ENCODE assay signal across 12 cellular contexts in the genomic region with DNA sequence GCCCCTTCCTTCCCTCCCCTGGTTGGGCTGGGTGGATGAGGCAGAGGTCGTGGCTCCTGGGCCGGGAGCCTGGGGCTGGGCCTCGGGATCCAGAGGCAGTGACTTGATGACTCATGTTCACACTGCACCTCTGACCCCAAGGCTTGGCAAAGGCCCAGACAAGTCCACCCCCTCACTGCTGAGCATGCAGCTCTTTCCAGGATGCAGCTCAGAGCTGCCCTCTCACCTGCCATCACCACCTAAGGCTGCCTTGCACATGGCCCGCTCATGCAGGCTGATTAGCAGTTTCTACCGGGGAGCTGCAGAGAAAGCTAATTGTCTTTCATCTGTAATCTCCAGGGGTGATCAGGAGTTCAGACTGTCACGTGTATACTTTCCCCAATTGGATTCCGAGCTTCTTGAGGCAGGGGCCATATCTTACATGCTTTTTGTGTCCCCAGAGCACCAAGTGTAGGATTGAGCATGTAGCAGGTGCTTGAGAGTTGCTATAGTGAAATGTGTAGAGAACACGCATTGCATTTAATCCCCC.
DNase-seq lines count a peak whose midpoint lies in the region; ATAC-seq and TF ChIP-seq lines count a peak whose summit lies in the region.
"Had no signal": no experiment of that assay in that cellular context is flagged by ENCODE, and none has a peak within 500 bp of the region (broad histone marks: within the 10 kb centered on the region; RNA-seq: fewer than 3 reads in every experiment).

No MANE protein-coding gene starts in this region.

- H3K9ac ChIP-seq in HCT116 (ENCODE audit: low read length): no peak overlapping the region

- no peak for TF ChIP-seq POLR2A in HCT116 (IDR thresholded peaks at IDR 0.05; ENCODE audit: borderline replicate concordance, extremely low read depth, insufficient read depth, insufficient read length)

- intact Hi-C loops in HCT116 (cut with micrococcal nuclease): no loop called here
- intact Hi-C loops in left colon (cut with DNase I, micrococcal nuclease): no loop called here

- DNase-seq in AG04450 (ENCODE audit: low read depth, low spot score): peak; percentile 4
- DNase-seq in HCT116 (ENCODE audit: low read depth, low spot score): peak; percentile 26
- peak; percentile 91 for DNase-seq in WERI-Rb-1
- peak in 1 of 2 donors; percentile 40 for DNase-seq in left colon
- DNase-seq in DMS114 treated with DMSO at 0.1 percent for 48 hours (lab: John Stamatoyannopoulos, UW; ENCODE audit: unreplicated experiment): no peak
- DNase-seq in activated CD8-positive, alpha-beta memory T cell treated with anti-CD3 and anti-CD28 coated beads, Interleukin-2, amount 10 ng/mL, durations not matched to agents 7 days and 5 days: no peak
- DNase-seq: activated CD4-positive, CD25-positive, alpha-beta regulatory T cell; DMS79 treated with DMSO at 0.1 percent for 48 hours; NCI-H524 treated with DMSO at 0.1 percent for 48 hours had no signal

- no peaks in the 10 kb centered on the region for H3K9me2 ChIP-seq in HCT116 (ENCODE audit: insufficient read depth)

- no peak overlapping the region for H2AFZ ChIP-seq in HCT116 (ENCODE audit: low read depth, low read length, poor library complexity, severe bottlenecking)

- no peak overlapping the region for H3K4me3 ChIP-seq in AG04450 (ENCODE audit: low read depth, low read length)
- no peak overlapping the region for H3K4me3 ChIP-seq in HCT116 (replicated peaks in 1 of 2; ENCODE audit: low read depth in 1 of 2, low read length in 2 of 2)
- H3K4me3 ChIP-seq in WERI-Rb-1 (ENCODE audit: low read depth, low read length): no peak overlapping the region

- ATAC-seq in HCT116: peak; percentile 69
- peak; percentile 90 for ATAC-seq in left colon
- ATAC-seq in activated CD8-positive, alpha-beta memory T cell treated with anti-CD3 and anti-CD28 coated beads, Interleukin-2, amount 10 ng/mL, durations not matched to agents 7 days and 5 days: no peak
- no peak for ATAC-seq in HG03439 (IDR thresholded peaks at IDR 0.05; ENCODE audit: unreplicated experiment)
- ATAC-seq in GM18517 (IDR thresholded peaks at IDR 0.05; ENCODE audit: unreplicated experiment): no peak

- H3K9me3 ChIP-seq in AG04450 (ENCODE audit: control insufficient read depth, insufficient read depth, low read length) (no peaks in the 10 kb centered on the region; the same call in 1 of the 2 replicates), HCT116 (ENCODE audit: control insufficient read depth in 1 of 2, insufficient read depth in 1 of 2, low read depth in 1 of 2, low read length in 2 of 2) (no peaks in the 10 kb centered on the region), WERI-Rb-1 (ENCODE audit: severe bottlenecking) (no peaks in the 10 kb centered on the region)

- H3K36me3 Mint-ChIP-seq in activated CD8-positive, alpha-beta memory T cell treated with anti-CD3 and anti-CD28 coated beads, Interleukin-2, amount 10 ng/mL, durations not matched to agents 7 days and 5 days: no peaks in the 10 kb centered on the region

- no peaks in the 10 kb centered on the region for H3K27me3 Mint-ChIP-seq in activated CD8-positive, alpha-beta memory T cell treated with anti-CD3 and anti-CD28 coated beads, Interleukin-2, amount 10 ng/mL, durations not matched to agents 7 days and 5 days
- H3K27me3 Mint-ChIP-seq: stimulated activated naive CD8-positive, alpha-beta T cell treated with anti-CD3 and anti-CD28 coated beads, Interleukin-15, Interleukin-2, amounts not matched to agents 100 ng/mL and 50 ng/mL, for 24 hours had no signal

- H3K27ac ChIP-seq in AG04450 (ENCODE audit: low read depth, low read length): no peak overlapping the region
- H3K27ac ChIP-seq in HCT116 (ENCODE audit: low read depth, low read length): no peak overlapping the region
- H3K27ac ChIP-seq in WERI-Rb-1: peak overlapping the region; percentile 61

- H3K4me3 Mint-ChIP-seq in activated CD8-positive, alpha-beta memory T cell treated with anti-CD3 and anti-CD28 coated beads, Interleukin-2, amount 10 ng/mL, durations not matched to agents 7 days and 5 days: no peak overlapping the region
- H3K4me3 Mint-ChIP-seq: stimulated activated naive CD8-positive, alpha-beta T cell treated with anti-CD3 and anti-CD28 coated beads, Interleukin-15, Interleukin-2, amounts not matched to agents 100 ng/mL and 50 ng/mL, for 24 hours had no signal

- TF ChIP-seq CTCF in AG04450 (IDR thresholded peaks at IDR 0.05; ENCODE audit: low read depth, low read length): no peak
- TF ChIP-seq CTCF in HCT116 (IDR thresholded peaks at IDR 0.05 in 2 of 3, conservative IDR thresholded peaks at IDR 0.05 in 1 of 3; ENCODE audit: borderline replicate concordance in 1 of 3, insufficient read depth in 1 of 3, low read depth in 2 of 3, low read length in 2 of 3): no peak
- no peak for TF ChIP-seq CTCF in WERI-Rb-1 (IDR thresholded peaks at IDR 0.05; ENCODE audit: low read depth, low read length)

- BruUV-seq in HCT116 (replicated peaks; lab: Mats Ljungman, UMichigan): no TSS peak

- POLR2A ChIA-PET in AG04450 (lab: Yijun Ruan, JAX): interaction anchor here (0.6 kb wide), 1 partner anchor 216 kb away, joined by 3 read pairs; no protein-coding TSS in a partner anchor
- POLR2A ChIA-PET in HCT116 (lab: Charles Lee): no interaction called here

- H4K20me1 ChIP-seq in HCT116 (ENCODE audit: insufficient read depth): no peaks in the 10 kb centered on the region

- peaks cover 26 to 29% of the 10 kb centered on the region in 2 experiments for H3K4me1 ChIP-seq in HCT116 (ENCODE audit: control insufficient read depth in 1 of 2, insufficient read depth in 2 of 2, low read length in 2 of 2)

- TF ChIP-seq RAD21 in HCT116 (IDR thresholded peaks at IDR 0.05; ENCODE audit: low read depth): no peak

- H3K27me3 ChIP-seq in AG04450 (ENCODE audit: control insufficient read depth, insufficient read depth, low read length) (peaks cover 34% of the 10 kb centered on the region), HCT116 (ENCODE audit: insufficient read depth, low read length) (no peaks in the 10 kb centered on the region), WERI-Rb-1 (ENCODE audit: insufficient read depth, low read depth, severe bottlenecking) (no peaks in the 10 kb centered on the region)

- no peaks in the 10 kb centered on the region for H3K79me2 ChIP-seq in HCT116 (ENCODE audit: insufficient read depth, low read length)

- no peaks in the 10 kb centered on the region for H3K4me1 Mint-ChIP-seq in activated CD8-positive, alpha-beta memory T cell treated with anti-CD3 and anti-CD28 coated beads, Interleukin-2, amount 10 ng/mL, durations not matched to agents 7 days and 5 days

- peak overlapping the region; percentile 52 for H3K4me2 ChIP-seq in HCT116 (ENCODE audit: low read length)

- CTCF ChIA-PET in AG04450 (lab: Charles Lee): interaction anchor here (0.6 to 1.1 kb wide), 3 partner anchors 11 to 183 kb away, joined by 3 to 5 read pairs (median 4); no protein-coding TSS in a partner anchor
- CTCF ChIA-PET in HCT116 (lab: Charles Lee): interaction anchor here (0.6 to 2.3 kb wide), 9 partner anchors 8 to 1696 kb away, joined by 3 to 8 read pairs (median 3); no protein-coding TSS in a partner anchor
- CTCF ChIA-PET in activated CD8-positive, alpha-beta memory T cell treated with anti-CD3 and anti-CD28 coated beads, Interleukin-2, amount 10 ng/mL, durations not matched to agents 7 days and 5 days (lab: Charles Lee): interaction anchor here (0.7 to 2.0 kb wide), 5 partner anchors 8 to 184 kb away, joined by 3 to 13 read pairs (median 3); no protein-coding TSS in a partner anchor

- H3K36me3 ChIP-seq in HCT116 (ENCODE audit: control insufficient read depth in 1 of 2, insufficient read depth in 2 of 2, low read length in 2 of 2): no peaks in the 10 kb centered on the region
- peaks cover 11% of the 10 kb centered on the region; the same call in 1 of the 2 replicates for H3K36me3 ChIP-seq in WERI-Rb-1

- RAD21 ChIA-PET in HCT116 (lab: Charles Lee; ENCODE audit: low non-redundant PET in 1 of 2, low total read pairs in 2 of 2, uncharacterized antibody in 2 of 2, unreplicated experiment in 2 of 2): interaction anchor here in 1 of 2 experiments (1.6 to 1.7 kb wide), 2 partner anchors 140 to 184 kb away, joined by 4 to 8 read pairs; no protein-coding TSS in a partner anchor

- no peaks in the 10 kb centered on the region for H3K9me3 Mint-ChIP-seq in activated CD8-positive, alpha-beta memory T cell treated with anti-CD3 and anti-CD28 coated beads, Interleukin-2, amount 10 ng/mL, durations not matched to agents 7 days and 5 days (ENCODE audit: low read depth)
- H3K9me3 Mint-ChIP-seq: stimulated activated naive CD8-positive, alpha-beta T cell treated with anti-CD3 and anti-CD28 coated beads, Interleukin-15, Interleukin-2, amounts not matched to agents 100 ng/mL and 50 ng/mL, for 24 hours had no signal

- H3K27ac Mint-ChIP-seq in activated CD8-positive, alpha-beta memory T cell treated with anti-CD3 and anti-CD28 coated beads, Interleukin-2, amount 10 ng/mL, durations not matched to agents 7 days and 5 days: no peak overlapping the region
- H3K27ac Mint-ChIP-seq: stimulated activated naive CD8-positive, alpha-beta T cell treated with anti-CD3 and anti-CD28 coated beads, Interleukin-15, Interleukin-2, amounts not matched to agents 100 ng/mL and 50 ng/mL, for 24 hours had no signal

TF ChIP-seq in HCT116, 20 proteins besides CTCF, POLR2A, EP300 and RAD21:
- TF ChIP-seq EGR1 (IDR thresholded peaks at IDR 0.05; ENCODE audit: low read depth) (peak; percentile 86), FOSL1 (IDR thresholded peaks at IDR 0.05; ENCODE audit: low read depth) (peak; percentile 51; the same call in 1 of the 2 replicates), JUND (IDR thresholded peaks at IDR 0.05) (peak; percentile 51), EZH2 (IDR thresholded peaks at IDR 0.05) (no peak)
- TF ChIP-seq, protein P1, sequence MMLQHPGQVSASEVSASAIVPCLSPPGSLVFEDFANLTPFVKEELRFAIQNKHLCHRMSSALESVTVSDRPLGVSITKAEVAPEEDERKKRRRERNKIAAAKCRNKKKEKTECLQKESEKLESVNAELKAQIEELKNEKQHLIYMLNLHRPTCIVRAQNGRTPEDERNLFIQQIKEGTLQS (IDR thresholded peaks at IDR 0.05): no peak
- TF ChIP-seq, protein P2, sequence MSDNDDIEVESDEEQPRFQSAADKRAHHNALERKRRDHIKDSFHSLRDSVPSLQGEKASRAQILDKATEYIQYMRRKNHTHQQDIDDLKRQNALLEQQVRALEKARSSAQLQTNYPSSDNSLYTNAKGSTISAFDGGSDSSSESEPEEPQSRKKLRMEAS (IDR thresholded peaks at IDR 0.05): peak; percentile 45; the same call in 1 of the 2 replicates

Comparison
In these comparisons a context has a peak if more than half of its experiments do, and no peak if none do; other contexts are left out.
1. DNase-seq: peak in AG04450 (single experiment), HCT116 (single experiment) and WERI-Rb-1 (single experiment); none in DMS114 treated with DMSO at 0.1 percent for 48 hours (single experiment) and activated CD8-positive, alpha-beta memory T cell treated with anti-CD3 and anti-CD28 coated beads, Interleukin-2, amount 10 ng/mL, durations not matched to agents 7 days and 5 days (single experiment).
2. ATAC-seq: peak in HCT116 (single experiment) and left colon (single experiment); none in activated CD8-positive, alpha-beta memory T cell treated with anti-CD3 and anti-CD28 coated beads, Interleukin-2, amount 10 ng/mL, durations not matched to agents 7 days and 5 days (single experiment), HG03439 (single experiment) and GM18517 (single experiment).